18 cellular contexts compared by ENCODE assay signal in genomic region chr10:32125023-32125422, GRCh38.
"Had no signal": no experiment of that assay in that cellular context is flagged by ENCODE, and none has a peak within 500 bp of the region (broad histone marks: within the 10 kb centered on the region; RNA-seq: fewer than 3 reads in every experiment).

No MANE protein-coding gene starts in this region.

- H3K27ac ChIP-seq: left lung, pancreas, thoracic aorta had no signal

- H3K27me3 ChIP-seq: left lung, pancreas had no signal

- DNase-seq: activated CD4-positive, alpha-beta T cell treated with anti-CD3 and anti-CD28 coated beads for 48 hours; activated CD4-positive, CD25-positive, alpha-beta regulatory T cell; activated CD8-positive, alpha-beta memory T cell treated with anti-CD3 and anti-CD28 coated beads, Interleukin-2, amount 10 ng/mL, durations not matched to agents 7 days and 5 days; activated CD8-positive, alpha-beta T cell treated with anti-CD3 and anti-CD28 coated beads for 36 hours; activated effector memory CD4-positive, alpha-beta T cell treated with anti-CD3 and anti-CD28 coated beads, Interleukin-2, amount 50 U/mL, for 16 hours; activated naive CD4-positive, alpha-beta T cell treated with anti-CD3 and anti-CD28 coated beads, Interleukin-2, amount 10 ng/mL, durations not matched to agents 7 days and 5 days; activated T-cell treated with anti-CD3 and anti-CD28 coated beads for 4 hours; aorta; immature natural killer cell; kidney glomerular epithelial cell; left lung; pancreas; stimulated activated CD4-positive, alpha-beta T cell treated with anti-CD3 and anti-CD28 coated beads, Interleukin-2, amount 100 ng/mL, for 48 hours; stimulated activated CD8-positive, alpha-beta memory T cell treated with anti-CD3 and anti-CD28 coated beads, Interleukin-4, amount 100 ng/mL, for 48 hours; stimulated activated naive B cell treated with anti-CD40 and anti-IgM and Interleukin-4, amounts not matched to agents 10 μg/mL and 1 μg/mL and 100 μg/mL, for 72 hours; T1000 had no signal

- H3K4me1 ChIP-seq: left lung, pancreas had no signal

- ATAC-seq: activated CD8-positive, alpha-beta memory T cell treated with anti-CD3 and anti-CD28 coated beads, Interleukin-2, amount 10 ng/mL, durations not matched to agents 7 days and 5 days; activated CD8-positive, alpha-beta T cell treated with anti-CD3 and anti-CD28 coated beads for 36 hours; left lung; pancreas; stimulated activated naive B cell treated with anti-CD40 and anti-IgM and Interleukin-4, amounts not matched to agents 10 μg/mL and 1 μg/mL and 100 μg/mL, for 72 hours had no signal

- H3K4me3 ChIP-seq: left lung, lung, pancreas, thoracic aorta had no signal

- H3K36me3 ChIP-seq: left lung, pancreas, thoracic aorta had no signal

- H3K9me3 ChIP-seq: pancreas, thoracic aorta had no signal

- FAIRE-seq: pancreas had no signal
